30 cellular contexts compared by ENCODE assay signal in the genomic region with DNA sequence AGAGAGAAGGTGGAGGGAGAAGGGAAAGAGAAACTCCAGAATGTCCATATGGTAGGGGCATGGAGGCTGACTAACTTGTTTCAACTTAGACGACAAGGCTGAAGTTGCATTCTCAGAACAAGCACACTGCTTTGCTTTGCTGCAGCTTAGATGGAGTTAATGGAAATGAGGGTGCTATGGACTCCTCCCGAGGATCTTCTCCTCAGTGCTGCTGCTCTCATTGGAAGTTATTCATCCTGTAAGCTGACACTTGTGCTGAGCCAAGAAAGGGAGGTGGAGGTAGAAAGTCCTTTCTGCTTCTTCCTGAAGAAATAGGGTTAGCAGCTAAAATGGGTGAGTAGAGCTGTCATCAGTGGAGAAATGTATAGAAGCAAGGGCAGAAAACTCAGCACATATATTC.
"Had no signal": no experiment of that assay in that cellular context is flagged by ENCODE, and none has a peak within 500 bp of the region (broad histone marks: within the 10 kb centered on the region; RNA-seq: fewer than 3 reads in every experiment).

No MANE protein-coding gene starts in this region.

- H3K27me3 Mint-ChIP-seq: activated B cell treated with CpG ODN at 0.5 μM for 24 hours; activated CD8-positive, alpha-beta T cell treated with anti-CD3 and anti-CD28 coated beads for 36 hours; activated naive CD4-positive, alpha-beta T cell treated with anti-CD3 and anti-CD28 coated beads, Interleukin-2, amount 50 U/mL, for 24 hours; activated naive CD8-positive, alpha-beta T cell treated with anti-CD3 and anti-CD28 coated beads for 36 hours; activated naive CD8-positive, alpha-beta T cell treated with anti-CD3 and anti-CD28 coated beads, Interleukin-2, amount 50 U/mL, for 24 hours; activated T-helper 17 cell treated with anti-CD3 and anti-CD28 coated beads, Interleukin-2, amount 50 U/mL, for 72 hours; effector memory CD8-positive, alpha-beta T cell had no signal

- H3K36me3 Mint-ChIP-seq: activated naive CD8-positive, alpha-beta T cell treated with anti-CD3 and anti-CD28 coated beads for 36 hours had no signal

- DNase-seq: activated B cell treated with CpG ODN at 0.5 μM for 24 hours; activated CD4-positive, alpha-beta T cell treated with anti-CD3 and anti-CD28 coated beads for 48 hours; activated CD4-positive, alpha-beta T cell treated with anti-CD3 and anti-CD28 coated beads, Interleukin-2, amount 50 U/mL, for 1 hour; activated CD4-positive, alpha-beta T cell treated with anti-CD3 and anti-CD28 coated beads, Interleukin-2, amount 50 U/mL, for 48 hours; activated CD8-positive, alpha-beta memory T cell treated with anti-CD3 and anti-CD28 coated beads for 24 hours; activated CD8-positive, alpha-beta T cell treated with anti-CD3 and anti-CD28 coated beads for 36 hours; activated effector memory CD4-positive, alpha-beta T cell treated with Interleukin-2 at 50 U/mL for 16 hours; activated gamma-delta T cell treated with Interleukin-2 at 50 U/mL for 16 hours; activated naive CD4-positive, alpha-beta T cell treated with Interleukin-2 at 50 U/mL for 16 hours; activated naive CD8-positive, alpha-beta T cell treated with anti-CD3 and anti-CD28 coated beads for 36 hours; activated naive CD8-positive, alpha-beta T cell treated with anti-CD3 and anti-CD28 coated beads, Interleukin-2, amount 50 U/mL, for 24 hours; activated T-cell treated with anti-CD3 and anti-CD28 coated beads, Interleukin-2, amount 50 U/mL, for 4 hours; adrenal gland; aorta; body of pancreas; cortex of kidney; dermis blood vessel endothelial cell; effector CD4-positive, alpha-beta T cell; effector memory CD8-positive, alpha-beta T cell; erythroblast; foreskin keratinocyte; gastrocnemius medialis; glutamatergic neuron; heart left ventricle; T-helper 2 cell had no signal

- H3K4me1 ChIP-seq: adrenal gland, body of pancreas, esophagus muscularis mucosa, foreskin keratinocyte, gastrocnemius medialis, heart left ventricle had no signal

- H3K4me1 Mint-ChIP-seq: activated B cell treated with CpG ODN at 0.5 μM for 24 hours; activated naive CD4-positive, alpha-beta T cell treated with anti-CD3 and anti-CD28 coated beads, Interleukin-2, amount 50 U/mL, for 24 hours; activated naive CD8-positive, alpha-beta T cell treated with anti-CD3 and anti-CD28 coated beads for 36 hours; activated naive CD8-positive, alpha-beta T cell treated with anti-CD3 and anti-CD28 coated beads, Interleukin-2, amount 50 U/mL, for 24 hours; activated T-helper 17 cell treated with anti-CD3 and anti-CD28 coated beads, Interleukin-2, amount 50 U/mL, for 72 hours had no signal

- H3K4me3 ChIP-seq: adrenal gland, body of pancreas, esophagus muscularis mucosa, gastrocnemius medialis, heart left ventricle had no signal

- ATAC-seq: activated CD4-positive, CD25-positive, alpha-beta regulatory T cell treated with anti-CD3 and anti-CD28 coated beads, Interleukin-2, amount 50 U/mL, for 24 hours; activated CD8-positive, alpha-beta T cell treated with anti-CD3 and anti-CD28 coated beads for 36 hours; activated naive CD8-positive, alpha-beta T cell treated with anti-CD3 and anti-CD28 coated beads, Interleukin-2, amount 50 U/mL, for 24 hours; activated T-cell treated with anti-CD3 and anti-CD28 coated beads, Interleukin-2, amount 50 U/mL, for 4 hours; activated T-helper 17 cell treated with anti-CD3 and anti-CD28 coated beads, Interleukin-2, amount 50 U/mL, for 72 hours; body of pancreas; effector memory CD8-positive, alpha-beta T cell; foreskin keratinocyte; gastrocnemius medialis; heart left ventricle had no signal

- H3K27me3 ChIP-seq: adrenal gland, body of pancreas, gastrocnemius medialis had no signal

- H3K27ac Mint-ChIP-seq: activated B cell treated with CpG ODN at 0.5 μM for 24 hours; activated CD8-positive, alpha-beta T cell treated with anti-CD3 and anti-CD28 coated beads for 36 hours; activated naive CD4-positive, alpha-beta T cell treated with anti-CD3 and anti-CD28 coated beads, Interleukin-2, amount 50 U/mL, for 24 hours; activated naive CD8-positive, alpha-beta T cell treated with anti-CD3 and anti-CD28 coated beads for 36 hours; activated naive CD8-positive, alpha-beta T cell treated with anti-CD3 and anti-CD28 coated beads, Interleukin-2, amount 50 U/mL, for 24 hours; activated T-helper 17 cell treated with anti-CD3 and anti-CD28 coated beads, Interleukin-2, amount 50 U/mL, for 72 hours; effector memory CD8-positive, alpha-beta T cell had no signal

- H3K4me3 Mint-ChIP-seq: activated B cell treated with CpG ODN at 0.5 μM for 24 hours; activated CD8-positive, alpha-beta T cell treated with anti-CD3 and anti-CD28 coated beads for 36 hours; activated naive CD4-positive, alpha-beta T cell treated with anti-CD3 and anti-CD28 coated beads, Interleukin-2, amount 50 U/mL, for 24 hours; activated naive CD8-positive, alpha-beta T cell treated with anti-CD3 and anti-CD28 coated beads for 36 hours; activated naive CD8-positive, alpha-beta T cell treated with anti-CD3 and anti-CD28 coated beads, Interleukin-2, amount 50 U/mL, for 24 hours; activated T-cell treated with anti-CD3 and anti-CD28 coated beads, Interleukin-2, amount 50 U/mL, for 4 hours; activated T-helper 17 cell treated with anti-CD3 and anti-CD28 coated beads, Interleukin-2, amount 50 U/mL, for 72 hours; effector memory CD8-positive, alpha-beta T cell had no signal

- H3K27ac ChIP-seq: adrenal gland, body of pancreas, esophagus muscularis mucosa, foreskin keratinocyte, gastrocnemius medialis, heart left ventricle had no signal

- H3K9me3 ChIP-seq: adrenal gland, body of pancreas, gastrocnemius medialis had no signal

- FAIRE-seq: colon had no signal

- H3K36me3 ChIP-seq: adrenal gland, esophagus muscularis mucosa, gastrocnemius medialis, heart left ventricle had no signal
